1 cellular context compared by ENCODE assay signal in the genomic region with DNA sequence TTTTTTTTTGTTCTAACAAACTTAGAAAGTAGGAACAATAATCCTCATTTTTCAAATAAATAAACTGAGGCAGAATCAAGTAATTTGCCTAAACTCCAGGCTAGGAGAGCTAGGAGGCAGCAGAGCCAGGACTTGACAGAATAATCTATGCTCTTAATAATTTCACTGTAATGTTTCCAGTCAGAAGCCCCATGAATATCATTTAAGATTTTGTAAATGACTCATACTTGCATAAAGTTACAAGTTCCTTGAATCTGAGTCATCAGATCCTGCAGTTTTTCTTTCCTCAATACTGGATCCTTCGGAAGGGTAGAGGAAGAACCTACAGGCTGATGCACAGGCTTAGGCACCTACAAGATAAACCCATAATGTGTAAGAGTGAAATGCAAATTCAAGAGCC.
TF ChIP-seq lines count a peak whose summit lies in the region.

No MANE protein-coding gene starts in this region.

TF ChIP-seq in endothelial cell of umbilical vein, 7 proteins besides CTCF, POLR2A, EP300 and RAD21 (continued from another document):
- TF ChIP-seq, protein P1, sequence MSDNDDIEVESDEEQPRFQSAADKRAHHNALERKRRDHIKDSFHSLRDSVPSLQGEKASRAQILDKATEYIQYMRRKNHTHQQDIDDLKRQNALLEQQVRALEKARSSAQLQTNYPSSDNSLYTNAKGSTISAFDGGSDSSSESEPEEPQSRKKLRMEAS (IDR thresholded peaks at IDR 0.05; ENCODE audit: insufficient read depth, insufficient read length): no peak
- TF ChIP-seq EZH2 (IDR thresholded peaks at IDR 0.05; ENCODE audit: borderline replicate concordance, low read depth, low read length, severe bottlenecking) (no peak), MYC (IDR thresholded peaks at IDR 0.05; ENCODE audit: low read depth, low read length) (no peak), JUN (IDR thresholded peaks at IDR 0.05; ENCODE audit: borderline replicate concordance, insufficient read depth, insufficient read length, low read depth) (peak; percentile 96), POLR2AphosphoS5 (IDR thresholded peaks at IDR 0.05; ENCODE audit: insufficient read depth, low read depth, low read length) (no peak)
